Comparison of ENCODE assay signal across 30 cellular contexts in the genomic region with DNA sequence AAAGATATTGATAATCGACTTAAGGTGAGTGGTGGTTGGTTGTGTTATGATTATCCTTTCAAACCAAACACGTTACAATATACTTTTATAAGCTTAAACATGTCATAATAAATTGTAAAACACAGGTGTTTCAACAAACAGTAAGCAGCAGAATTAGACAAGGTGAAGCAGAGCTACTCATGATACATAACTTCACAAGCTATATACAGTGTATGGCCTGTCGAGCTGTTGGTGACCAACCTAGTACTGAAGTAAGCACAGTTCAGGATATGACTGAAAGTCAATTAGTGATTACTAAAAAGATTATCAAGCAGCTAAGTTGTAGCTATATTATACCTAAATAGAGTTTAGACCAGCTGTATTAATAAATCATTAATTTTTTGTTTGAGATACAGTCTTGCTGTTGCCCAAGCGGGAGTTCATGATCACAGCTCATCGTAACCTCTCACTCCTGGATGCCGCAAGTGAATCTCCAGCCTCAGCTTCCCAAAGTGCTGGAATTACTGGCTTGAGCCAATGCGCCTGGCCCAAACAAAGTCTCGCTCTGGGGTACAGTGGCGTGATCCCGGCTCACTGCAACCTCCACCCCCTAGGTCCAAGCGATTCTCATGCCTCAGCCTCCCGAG.
"Had no signal": no experiment of that assay in that cellular context is flagged by ENCODE, and none has a peak within 500 bp of the region (broad histone marks: within the 10 kb centered on the region; RNA-seq: fewer than 3 reads in every experiment).

No MANE protein-coding gene starts in this region.

- H3K4me3 Mint-ChIP-seq: activated CD4-positive, alpha-beta memory T cell treated with anti-CD3 and anti-CD28 coated beads, Interleukin-2, amount 10 ng/mL, durations not matched to agents 7 days and 5 days; activated naive CD4-positive, alpha-beta T cell treated with anti-CD3 and anti-CD28 coated beads, Interleukin-2, amount 10 ng/mL, durations not matched to agents 7 days and 5 days; activated naive CD8-positive, alpha-beta T cell treated with anti-CD3 and anti-CD28 coated beads for 36 hours had no signal

- H3K27me3 ChIP-seq: brain microvascular endothelial cell, MG63, Peyer's patch, SJCRH30 had no signal

- H3K36me3 ChIP-seq: brain microvascular endothelial cell, MG63, Peyer's patch had no signal

- H3K4me1 Mint-ChIP-seq: activated naive CD8-positive, alpha-beta T cell treated with anti-CD3 and anti-CD28 coated beads for 36 hours had no signal

- H3K9me3 ChIP-seq: MG63, Peyer's patch, SJCRH30, SK-N-SH had no signal

- DNase-seq: activated CD4-positive, alpha-beta memory T cell treated with anti-CD3 and anti-CD28 coated beads, Interleukin-2, amount 10 ng/mL, durations not matched to agents 7 days and 5 days; activated CD4-positive, alpha-beta T cell treated with anti-CD3 and anti-CD28 coated beads, Interleukin-2, amount 50 U/mL, for 1 hour; activated CD4-positive, CD25-positive, alpha-beta regulatory T cell; activated gamma-delta T cell treated with Interleukin-2 at 50 U/mL for 16 hours; activated naive CD4-positive, alpha-beta T cell treated with anti-CD3 and anti-CD28 coated beads, Interleukin-2, amount 10 ng/mL, durations not matched to agents 7 days and 5 days; activated naive CD8-positive, alpha-beta T cell treated with anti-CD3 and anti-CD28 coated beads for 36 hours; activated T-cell treated with anti-CD3 and anti-CD28 coated beads for 4 hours; activated T-cell treated with anti-CD3 and anti-CD28 coated beads, Interleukin-2, amount 50 U/mL, for 48 hours; brain microvascular endothelial cell; central memory CD4-positive, alpha-beta T cell; MG63; MV-4-11; NCI-H1092 treated with DMSO at 0.1 percent for 48 hours; NCI-H1417 treated with DMSO at 0.1 percent for 48 hours; NCI-H1694; NCI-H2029; NCI-H2107; NCI-H2171 treated with DMSO at 0.1 percent for 48 hours; NCI-H226; NCI-H510A; NCI-H526 treated with DMSO at 0.1 percent for 48 hours; Right ventricle myocardium superior; SJCRH30; SK-N-SH; T-helper 1 cell had no signal

- H3K27ac Mint-ChIP-seq: activated CD4-positive, alpha-beta memory T cell treated with anti-CD3 and anti-CD28 coated beads, Interleukin-2, amount 10 ng/mL, durations not matched to agents 7 days and 5 days; activated naive CD4-positive, alpha-beta T cell treated with anti-CD3 and anti-CD28 coated beads, Interleukin-2, amount 10 ng/mL, durations not matched to agents 7 days and 5 days; activated naive CD8-positive, alpha-beta T cell treated with anti-CD3 and anti-CD28 coated beads for 36 hours; activated T-helper 2 cell treated with anti-CD3 and anti-CD28 coated beads, Interferon-gamma antibody, Interleukin-2, Interleukin-4, amounts not matched to agents 10 μg/mL and 5 μg/mL and 100 μg/mL, durations not matched to agents 14 hours and 24 hours and 36 hours had no signal

- H3K27ac ChIP-seq: brain microvascular endothelial cell, KMS-11, RWPE1, SJCRH30, VCaP had no signal

- H3K4me1 ChIP-seq: SJCRH30 had no signal

- H3K27me3 Mint-ChIP-seq: activated CD4-positive, alpha-beta memory T cell treated with anti-CD3 and anti-CD28 coated beads, Interleukin-2, amount 10 ng/mL, durations not matched to agents 7 days and 5 days; activated naive CD4-positive, alpha-beta T cell treated with anti-CD3 and anti-CD28 coated beads, Interleukin-2, amount 10 ng/mL, durations not matched to agents 7 days and 5 days; activated naive CD8-positive, alpha-beta T cell treated with anti-CD3 and anti-CD28 coated beads for 36 hours had no signal

- H3K9me3 Mint-ChIP-seq: activated CD4-positive, alpha-beta memory T cell treated with anti-CD3 and anti-CD28 coated beads, Interleukin-2, amount 10 ng/mL, durations not matched to agents 7 days and 5 days; activated naive CD4-positive, alpha-beta T cell treated with anti-CD3 and anti-CD28 coated beads, Interleukin-2, amount 10 ng/mL, durations not matched to agents 7 days and 5 days; activated naive CD8-positive, alpha-beta T cell treated with anti-CD3 and anti-CD28 coated beads for 36 hours; activated T-helper 2 cell treated with anti-CD3 and anti-CD28 coated beads, Interferon-gamma antibody, Interleukin-2, Interleukin-4, amounts not matched to agents 10 μg/mL and 5 μg/mL and 100 μg/mL, durations not matched to agents 14 hours and 24 hours and 36 hours had no signal

- H3K4me3 ChIP-seq: MG63, Peyer's patch, SJCRH30 had no signal
